ENCODE assay signal across 20 cellular contexts in the genomic region with DNA sequence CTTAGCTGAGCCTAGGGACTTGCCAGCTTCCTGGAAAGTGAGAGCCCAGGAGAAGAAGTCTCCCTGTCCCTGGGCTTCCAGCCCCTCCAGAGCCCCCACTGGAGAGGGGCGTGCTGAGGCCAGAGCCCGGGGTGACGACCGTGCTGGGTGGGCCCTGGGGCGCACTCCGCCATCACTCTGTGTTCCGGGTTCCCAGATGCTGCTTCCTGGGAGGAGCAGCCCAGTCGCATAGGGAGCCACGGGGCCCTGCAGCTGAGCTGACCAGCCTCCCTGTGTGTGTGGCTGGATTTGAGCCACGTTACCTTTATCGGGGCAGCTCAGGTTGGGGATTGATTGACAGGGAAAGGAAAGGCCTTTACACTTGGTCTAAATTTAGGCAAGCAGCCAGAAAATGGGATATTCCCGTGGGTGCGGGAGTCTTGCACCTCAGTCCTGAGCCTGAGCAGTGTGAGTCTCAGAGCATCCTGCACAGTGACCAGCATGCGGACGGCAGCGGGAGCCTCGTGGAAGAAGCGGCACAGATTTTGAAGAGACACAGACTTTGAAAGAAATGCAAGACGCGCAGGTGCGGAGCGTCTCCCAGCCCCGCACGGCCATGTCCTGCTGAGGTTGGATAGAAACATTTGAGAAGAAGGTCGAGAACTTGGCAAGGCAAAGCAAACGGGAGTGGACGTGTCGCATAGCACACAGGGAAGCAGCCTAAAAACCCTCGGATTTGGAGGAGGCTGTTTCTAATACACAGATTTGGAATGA. TPM values are rescaled to one million over a fixed set of nuclear protein-coding genes. Genes with fewer than 3 reads are reported as not detected.
DNase-seq lines count a peak whose midpoint lies in the region; ATAC-seq and TF ChIP-seq lines count a peak whose summit lies in the region.
"Had no signal": no experiment of that assay in that cellular context is flagged by ENCODE, and none has a peak within 500 bp of the region (broad histone marks: within the 10 kb centered on the region; RNA-seq: fewer than 3 reads in every experiment).

No MANE protein-coding gene starts in this region.

- H2AK5ac ChIP-seq in mesenchymal stem cell (ENCODE audit: low read length, severe bottlenecking) = no peak overlapping the region

- no peak overlapping the region for H2BK15ac ChIP-seq in mesenchymal stem cell (ENCODE audit: low read depth, poor library complexity, severe bottlenecking)

- no peak overlapping the region for H2AFZ ChIP-seq in mesenchymal stem cell (ENCODE audit: low read depth, low read length)

- H2BK12ac ChIP-seq in mesenchymal stem cell (ENCODE audit: low read length in 2 of 2) = no peak overlapping the region

- H3K4me1 Mint-ChIP-seq in activated naive CD4-positive, alpha-beta T cell treated with anti-CD3 and anti-CD28 coated beads, Interleukin-2, amount 50 U/mL, for 24 hours = peaks cover 40% of the 10 kb centered on the region
- peaks cover 31 to 63% (median 56%) of the 10 kb centered on the region in 3 donors for H3K4me1 Mint-ChIP-seq in T-cell

- H3K14ac ChIP-seq in mesenchymal stem cell (ENCODE audit: low read length in 2 of 2) = no peak overlapping the region

- H3K36me3 ChIP-seq in mesenchymal stem cell (ENCODE audit: control insufficient read depth in 1 of 2, insufficient read depth in 2 of 2, low read depth in 1 of 2, low read length in 2 of 2) (peaks cover 4 to 58% of the 10 kb centered on the region in 2 experiments), suprapubic skin (peaks cover 4% of the 10 kb centered on the region)
- H3K36me3 ChIP-seq: cardiac muscle cell, Peyer's patch had no signal

- no peak overlapping the region for H3K23ac ChIP-seq in mesenchymal stem cell (ENCODE audit: low read length in 2 of 2)

- H3K4me1 ChIP-seq in mesenchymal stem cell (ENCODE audit: control insufficient read depth, insufficient read depth, low read depth, low read length) (peaks cover 9% of the 10 kb centered on the region), suprapubic skin (peaks cover 57% of the 10 kb centered on the region)

- H3K4me3 ChIP-seq in mesenchymal stem cell (ENCODE audit: insufficient read depth in 1 of 2, low read depth in 1 of 2, low read length in 2 of 2) (peak overlapping the region in 1 of 2 experiments; percentile 48), suprapubic skin (no peak overlapping the region)
- H3K4me3 ChIP-seq: cardiac muscle cell, Peyer's patch had no signal

- peak overlapping the region; percentile 41 for H3K27ac Mint-ChIP-seq in activated naive CD4-positive, alpha-beta T cell treated with anti-CD3 and anti-CD28 coated beads, Interleukin-2, amount 50 U/mL, for 24 hours
- H3K27ac Mint-ChIP-seq in T-cell = peak overlapping the region; percentile 79 to 80
- H3K27ac Mint-ChIP-seq: activated B cell treated with CpG ODN at 0.5 μM for 24 hours; activated naive CD4-positive, alpha-beta T cell treated with anti-CD3 and anti-CD28 coated beads for 36 hours had no signal

- no peaks in the 10 kb centered on the region for H3K9me3 Mint-ChIP-seq in activated naive CD4-positive, alpha-beta T cell treated with anti-CD3 and anti-CD28 coated beads, Interleukin-2, amount 50 U/mL, for 24 hours
- H3K9me3 Mint-ChIP-seq in T-cell = no peaks in the 10 kb centered on the region
- H3K9me3 Mint-ChIP-seq: activated naive CD4-positive, alpha-beta T cell treated with anti-CD3 and anti-CD28 coated beads for 36 hours had no signal

- H2BK5ac ChIP-seq in mesenchymal stem cell (ENCODE audit: low read depth, low read length, poor library complexity, severe bottlenecking) = no peak overlapping the region

- WGBS in mesenchymal stem cell = 90% methylated on average over 29 of the region's 29 CpGs
- 83% methylated on average over 23 of the region's 29 CpGs for WGBS in suprapubic skin

- CTCF ChIA-PET in T-cell (lab: Charles Lee) = no interaction called here

- H3K36me3 Mint-ChIP-seq in activated naive CD4-positive, alpha-beta T cell treated with anti-CD3 and anti-CD28 coated beads, Interleukin-2, amount 50 U/mL, for 24 hours = peaks cover 9% of the 10 kb centered on the region
- peaks cover 38% of the 10 kb centered on the region for H3K36me3 Mint-ChIP-seq in T-cell

- no peak for TF ChIP-seq POLR2A in suprapubic skin (IDR thresholded peaks at IDR 0.05)

- H3K4me3 Mint-ChIP-seq in activated naive CD4-positive, alpha-beta T cell treated with anti-CD3 and anti-CD28 coated beads, Interleukin-2, amount 50 U/mL, for 24 hours = peak overlapping the region; percentile 43
- H3K4me3 Mint-ChIP-seq in T-cell = no peak overlapping the region
- H3K4me3 Mint-ChIP-seq: activated B cell treated with CpG ODN at 0.5 μM for 24 hours; activated naive CD4-positive, alpha-beta T cell treated with anti-CD3 and anti-CD28 coated beads for 36 hours had no signal

- H3K9me3 ChIP-seq in mesenchymal stem cell (ENCODE audit: control insufficient read depth, low read length) (no peaks in the 10 kb centered on the region), suprapubic skin (no peaks in the 10 kb centered on the region)
- H3K9me3 ChIP-seq: Peyer's patch had no signal

- no peak overlapping the region for H4K8ac ChIP-seq in mesenchymal stem cell (ENCODE audit: low read length)

- no peaks in the 10 kb centered on the region for H3K27me3 ChIP-seq in mesenchymal stem cell (ENCODE audit: control insufficient read depth in 1 of 2, insufficient read depth in 1 of 2, low read length in 2 of 2)
- H3K27me3 ChIP-seq in suprapubic skin = no peaks in the 10 kb centered on the region
- H3K27me3 ChIP-seq: cardiac muscle cell, Peyer's patch had no signal

- no peak for TF ChIP-seq EP300 in suprapubic skin (IDR thresholded peaks at IDR 0.05)

- H3K27ac ChIP-seq in mesenchymal stem cell (ENCODE audit: low read length, poor library complexity, severe bottlenecking) = no peak overlapping the region
- peak overlapping the region; percentile 32 for H3K27ac ChIP-seq in suprapubic skin
- H3K27ac ChIP-seq: cardiac muscle cell had no signal

- POLR2A ChIA-PET in T-cell (lab: Charles Lee) = no interaction called here

- no peak for DNase-seq in activated naive CD4-positive, alpha-beta T cell treated with anti-CD3 and anti-CD28 coated beads, Interleukin-2, amount 50 U/mL, for 16 hours
- DNase-seq in T-cell (no peak), mesenchymal stem cell (no peak), suprapubic skin (ENCODE audit: low spot score in 2 of 2) (no peak), NCI-H1417 treated with DMSO at 0.1 percent for 48 hours (lab: John Stamatoyannopoulos, UW) (no peak), NCI-H2029 (lab: John Stamatoyannopoulos, UW) (no peak), GF-D8 (lab: John Stamatoyannopoulos, UW) (no peak)
- DNase-seq: activated B cell treated with CpG ODN at 0.5 μM for 24 hours; activated naive CD4-positive, alpha-beta T cell treated with anti-CD3 and anti-CD28 coated beads for 36 hours; effector memory CD4-positive, alpha-beta T cell; mesendoderm; NCI-H187 treated with DMSO at 0.1 percent for 48 hours; NCI-H526 treated with DMSO at 0.1 percent for 48 hours; Peyer's patch; SW 1271 had no signal

- H3K79me1 ChIP-seq in mesenchymal stem cell (replicated peaks; ENCODE audit: low read length, poor library complexity, severe bottlenecking) = peaks cover 26% of the 10 kb centered on the region

- H3K4ac ChIP-seq in mesenchymal stem cell (ENCODE audit: low read depth in 1 of 2, low read length in 2 of 2) = no peak overlapping the region

- H3K27me3 Mint-ChIP-seq in activated naive CD4-positive, alpha-beta T cell treated with anti-CD3 and anti-CD28 coated beads, Interleukin-2, amount 50 U/mL, for 24 hours = no peaks in the 10 kb centered on the region
- H3K27me3 Mint-ChIP-seq in T-cell = no peaks in the 10 kb centered on the region
- H3K27me3 Mint-ChIP-seq: activated B cell treated with CpG ODN at 0.5 μM for 24 hours had no signal

- H2BK120ac ChIP-seq in mesenchymal stem cell (ENCODE audit: low read depth, low read length) = no peak overlapping the region

- H3K4me2 ChIP-seq in mesenchymal stem cell (ENCODE audit: low read length, poor library complexity, severe bottlenecking) = no peak overlapping the region

- no peak overlapping the region for H4K91ac ChIP-seq in mesenchymal stem cell (ENCODE audit: low read length)

- peak overlapping the region; percentile 72 for H3K9ac ChIP-seq in mesenchymal stem cell (ENCODE audit: low read length)

- no peak overlapping the region for H3K18ac ChIP-seq in mesenchymal stem cell (ENCODE audit: low read depth in 1 of 2, low read length in 2 of 2)

- no peak for ATAC-seq in T-cell (replicated peaks in 1 of 4)

- no peak for TF ChIP-seq CTCF in suprapubic skin (IDR thresholded peaks at IDR 0.05)

RNA-seq across cellular contexts. Expression of a gene that starts 51.3 kb away (rescaled TPM):
- total RNA-seq in T-cell = not detected
- not detected for polyA plus RNA-seq in mesenchymal stem cell (2013, experiment 1 of 2)
- not detected for polyA plus RNA-seq in mesenchymal stem cell (2013, experiment 2 of 2)
- total RNA-seq in suprapubic skin = 100 to 1,000 TPM; 117 to 353 (median 233) TPM
- total RNA-seq: activated B cell treated with CpG ODN at 0.5 μM for 24 hours; activated naive CD4-positive, alpha-beta T cell treated with anti-CD3 and anti-CD28 coated beads for 36 hours; cardiac muscle cell; fibroblast of villous mesenchyme; osteocyte; Peyer's patch; subcutaneous adipose tissue had no signal

Comparison
In these comparisons a context has a peak if more than half of its experiments do, and no peak if none do; other contexts are left out.
1. RNA of a gene that starts 51.3 kb away (total RNA-seq): 117 to 353 TPM in suprapubic skin; not detected in T-cell; every median in the first group is over 100 times any median in the second.